ENCODE assay signal across 16 cellular contexts in genomic region chr14:99731536-99732435, GRCh38. TPM values are rescaled to one million over a fixed set of nuclear protein-coding genes. Genes with fewer than 3 reads are reported as not detected.
A peak's percentile ranks its signal among the peaks of the same experiment; 100 is the strongest.
DNase-seq lines count a peak whose midpoint lies in the region; ATAC-seq, FAIRE-seq and TF ChIP-seq lines count a peak whose summit lies in the region.
"Had no signal": no experiment of that assay in that cellular context is flagged by ENCODE, and none has a peak within 500 bp of the region (broad histone marks: within the 10 kb centered on the region; RNA-seq: fewer than 3 reads in every experiment).

No MANE protein-coding gene starts in this region.

- intact Hi-C loops in heart left ventricle (cut with DNase I), result loop anchor here in 7 of 10 donors (2.0 to 10.0 kb wide), 7 partner anchors 57 to 155 kb away; partner anchors contain the start of gene EML1 (in 5 of the 7)

- TF ChIP-seq POLR2A in A549 (IDR thresholded peaks at IDR 0.05; ENCODE audit: low read length) (no peak), heart left ventricle (IDR thresholded peaks at IDR 0.05) (no peak)

- H3K4me1 ChIP-seq in A549 (peaks cover 9% of the 10 kb centered on the region), SJCRH30 (peaks cover 8% of the 10 kb centered on the region; the same call in 1 of the 2 replicates), heart left ventricle (peaks cover 0 to 70% (median 31%) of the 10 kb centered on the region in 12 donors), osteoblast (ENCODE audit: insufficient read depth, low read length) (no peaks in the 10 kb centered on the region)

- H4K20me1 ChIP-seq in osteoblast (ENCODE audit: insufficient read depth, low read length), result no peaks in the 10 kb centered on the region

- TF ChIP-seq CTCF in A549 (IDR thresholded peaks at IDR 0.05) (no peak), heart left ventricle (IDR thresholded peaks at IDR 0.05) (no peak), osteoblast (IDR thresholded peaks at IDR 0.05; ENCODE audit: extremely low read depth, low read depth, low read length) (no peak)

- DNase-seq in A549 (ENCODE audit: low read depth in 1 of 2, low spot score in 1 of 2) (no peak), SJCRH30 (peak; percentile 16 to 39), heart left ventricle (peak; percentile 24 to 75 (median 38)), osteoblast (ENCODE audit: insufficient read length, low spot score, missing footprints) (peak; percentile 77), Ammon's horn (ENCODE audit: low spot score) (no peak)
- DNase-seq in stimulated activated CD4-positive, alpha-beta T cell treated with anti-CD3 and anti-CD28 coated beads, Interleukin-2, amount 100 ng/mL, for 24 hours, result no peak
- DNase-seq: activated CD8-positive, alpha-beta memory T cell treated with anti-CD3 and anti-CD28 coated beads, Interleukin-2, amount 10 ng/mL, durations not matched to agents 7 days and 5 days; DND-41; effector memory CD8-positive, alpha-beta T cell; H7; NCI-H1092; stimulated activated naive B cell treated with anti-CD40 and anti-IgM and Interleukin-4, amounts not matched to agents 10 μg/mL and 1 μg/mL and 100 μg/mL, for 72 hours had no signal

- TF ChIP-seq RAD21 in A549 (conservative IDR thresholded peaks at IDR 0.05 in 1 of 2, IDR thresholded peaks at IDR 0.05 in 1 of 2), result no peak

- no peaks in the 10 kb centered on the region for H3K36me3 ChIP-seq in SJCRH30
- H3K36me3 ChIP-seq in heart left ventricle, result no peaks in the 10 kb centered on the region
- H3K36me3 ChIP-seq in osteoblast (ENCODE audit: insufficient read depth, low read length), result no peaks in the 10 kb centered on the region

- 92% methylated on average over 20 of the region's 32 CpGs for WGBS in A549 (ENCODE audit: missing lambda C conversion rate)
- WGBS in heart left ventricle, 4 donors, result 57 to 87% (median 78%) methylated on average over 18 to 32 of the region's 32 CpGs

- H3K79me2 ChIP-seq in osteoblast (ENCODE audit: insufficient read depth, low read length), result no peaks in the 10 kb centered on the region

- H2AFZ ChIP-seq in osteoblast (ENCODE audit: low read length), result no peak overlapping the region

- H3K4me3 ChIP-seq in A549, result no peak overlapping the region
- no peak overlapping the region for H3K4me3 ChIP-seq in SJCRH30
- H3K4me3 ChIP-seq in heart left ventricle, result no peak overlapping the region
- H3K4me3 ChIP-seq in osteoblast (ENCODE audit: insufficient read depth, low read length), result no peak overlapping the region
- H3K4me3 ChIP-seq: GM12878 had no signal

- CTCF ChIA-PET in A549 (lab: Yijun Ruan, JAX), result interaction anchor here (1.4 to 19.6 kb wide), 12 partner anchors 9 to 216 kb away, joined by 4 to 263 read pairs (median 20); partner anchors contain the start of genes CYP46A1 and EML1

- H3K4me2 ChIP-seq in A549 (no peak overlapping the region), osteoblast (ENCODE audit: insufficient read depth, low read length) (no peak overlapping the region)

- no peak for FAIRE-seq in A549 (lab: Jason Lieb, UNC)
- FAIRE-seq: GM12878 had no signal

- H3K9me3 ChIP-seq in A549 (no peaks in the 10 kb centered on the region), SJCRH30 (replicated peaks) (no peaks in the 10 kb centered on the region), heart left ventricle (no peaks in the 10 kb centered on the region), osteoblast (ENCODE audit: low read depth, low read length) (no peaks in the 10 kb centered on the region)

- peak overlapping the region in 1 of 2 experiments; percentile 89; a peak in 2 of 6 replicates for H3K27ac ChIP-seq in A549
- no peak overlapping the region for H3K27ac ChIP-seq in SJCRH30
- H3K27ac ChIP-seq in heart left ventricle, result peak overlapping the region in 1 of 12 donors; percentile 15
- H3K27ac ChIP-seq in osteoblast (ENCODE audit: low read depth, low read length), result no peak overlapping the region

- ATAC-seq in A549 (peak; percentile 2 to 18; a peak in 3 of 6 replicates), heart left ventricle (peak; percentile 25 to 50 (median 30)), HG02623 (IDR thresholded peaks at IDR 0.05; ENCODE audit: unreplicated experiment) (no peak), GM18873 (IDR thresholded peaks at IDR 0.05; ENCODE audit: low FRiP score, unreplicated experiment) (no peak)
- ATAC-seq: activated CD8-positive, alpha-beta memory T cell treated with anti-CD3 and anti-CD28 coated beads, Interleukin-2, amount 10 ng/mL, durations not matched to agents 7 days and 5 days; effector memory CD8-positive, alpha-beta T cell; GM12878; stimulated activated naive B cell treated with anti-CD40 and anti-IgM and Interleukin-4, amounts not matched to agents 10 μg/mL and 1 μg/mL and 100 μg/mL, for 72 hours had no signal

- peaks cover 34% of the 10 kb centered on the region for H3K27me3 ChIP-seq in SJCRH30
- H3K27me3 ChIP-seq in heart left ventricle, result peaks cover 0 to 7% (median 0%) of the 10 kb centered on the region in 9 donors
- H3K27me3 ChIP-seq in osteoblast (ENCODE audit: insufficient read depth, low read length), result no peaks in the 10 kb centered on the region

- no peak for TF ChIP-seq EP300 in A549 (IDR thresholded peaks at IDR 0.05)

- POLR2A ChIA-PET in A549 (lab: Yijun Ruan, JAX), result interaction anchor here (1.7 kb wide), 1 partner anchor 62 kb away, joined by 7 read pairs; the partner anchor contains the start of gene EML1

TF ChIP-seq in A549, 52 proteins besides CTCF, POLR2A, EP300 and RAD21:
- TF ChIP-seq KDM1A (IDR thresholded peaks at IDR 0.05; ENCODE audit: low read depth) (no peak), FOSB (CRISPR knock-in tag; IDR thresholded peaks at IDR 0.05) (no peak), KDM5A (IDR thresholded peaks at IDR 0.05) (no peak), MAX (IDR thresholded peaks at IDR 0.05) (no peak)

RNA-seq across cellular contexts. Expression of gene CYP46A1, which starts 47.7 kb away (rescaled TPM):
- 0.06 and 0.09 TPM in 2 replicates for polyA plus RNA-seq in A549 (2011; rRNA removed)
- polyA plus RNA-seq in A549 (2012; cell fraction: cytosol; rRNA removed), result 0.07 and 0.08 TPM in 2 replicates
- polyA plus RNA-seq in A549 (2012; cell fraction: nucleus; rRNA removed), result 0.22 and 0.65 TPM in 2 replicates
- polyA plus RNA-seq in A549 (2017; fragmentation: RNase III; extraction: RNeasy Plus Mini Kit Qiagen cat#74134 plus additional on column Dnase treatment), result 0.12 to 0.13 TPM (median 0.13 TPM) in 3 replicates
- 0.15 and 0.41 TPM in 2 replicates for polyA minus RNA-seq in A549 (2011; rRNA and poly(A)+ RNA removed)
- 0.08 and 0.10 TPM in 2 replicates for total RNA-seq in SJCRH30 (2014; rRNA removed; shearing (Covaris generic))
- 1 to 10 TPM; 2.3 to 8.0 (median 3.5) TPM for total RNA-seq in heart left ventricle
- 1 to 10 TPM; 1.5 to 2.6 TPM for polyA plus RNA-seq in heart left ventricle
- 0.36 and 0.59 TPM in 2 replicates for total RNA-seq in osteoblast
- total RNA-seq: GM12878, RPMI7951 had no signal

Comparison
In these comparisons a context has a peak if more than half of its experiments do, and no peak if none do; other contexts are left out.
1. ATAC-seq: peak in A549 (2 of 2) and heart left ventricle (4 of 4); none in HG02623 (single experiment) and GM18873 (single experiment).
2. DNase-seq: peak in SJCRH30 (2 of 2), heart left ventricle (5 of 5) and osteoblast (single experiment); none in A549 (0 of 2), Ammon's horn (single experiment) and stimulated activated CD4-positive, alpha-beta T cell treated with anti-CD3 and anti-CD28 coated beads, Interleukin-2, amount 100 ng/mL, for 24 hours (0 of 2).